ENCODE assay signal across 9 cellular contexts in genomic region chr5:59506285-59506877, GRCh38.
DNase-seq lines count a peak whose midpoint lies in the region; ATAC-seq and TF ChIP-seq lines count a peak whose summit lies in the region.
"Had no signal": no experiment of that assay in that cellular context is flagged by ENCODE, and none has a peak within 500 bp of the region (broad histone marks: within the 10 kb centered on the region; RNA-seq: fewer than 3 reads in every experiment).

No MANE protein-coding gene starts in this region.

- H4K91ac ChIP-seq in IMR-90 (ENCODE audit: insufficient read depth, low read depth, low read length): no peak overlapping the region

- peak; percentile 57 for TF ChIP-seq RAD21 in IMR-90 (IDR thresholded peaks at IDR 0.05; ENCODE audit: low read length)
- TF ChIP-seq RAD21 in SK-N-SH (IDR thresholded peaks at IDR 0.05; ENCODE audit: low read length): peak; percentile 76

- H4K5ac ChIP-seq in IMR-90 (ENCODE audit: low read depth, low read length): no peak overlapping the region

- H3K14ac ChIP-seq in IMR-90 (replicated peaks; ENCODE audit: low read depth, low read length): no peak overlapping the region

- no peak overlapping the region for H4K8ac ChIP-seq in IMR-90 (ENCODE audit: low read depth in 2 of 2, low read length in 2 of 2)

- TF ChIP-seq POLR2A in IMR-90 (IDR thresholded peaks at IDR 0.05; ENCODE audit: low read depth, low read length): no peak

- CTCF ChIA-PET in A673 (lab: Charles Lee) (interaction anchor here (0.7 to 2.3 kb wide), 3 partner anchors 154 to 294 kb away, joined by 3 to 12 read pairs (median 5); no protein-coding TSS in a partner anchor), IMR-90 (lab: Yijun Ruan, JAX) (interaction anchor here (0.7 to 1.7 kb wide), 5 partner anchors 153 to 290 kb away, joined by 3 to 7 read pairs (median 3); no protein-coding TSS in a partner anchor), SK-N-SH (lab: Yijun Ruan, JAX) (interaction anchor here (0.7 to 4.9 kb wide), 46 partner anchors 8 to 326 kb away, joined by 3 to 51 read pairs (median 4); no protein-coding TSS in a partner anchor)

- intact Hi-C loops in A673 (cut with micrococcal nuclease; ENCODE audit: unreplicated experiment) (loop anchor here (1.0 kb wide), 1 partner anchor 167 kb away; no protein-coding TSS in a partner anchor), IMR-90 (cut with micrococcal nuclease) (loop anchor here (1.0 kb wide), 3 partner anchors 167 to 294 kb away; no protein-coding TSS in a partner anchor)

- no TSS peak for BruUV-seq in A673 (replicated peaks; lab: Mats Ljungman, UMichigan)
- no TSS peak for BruUV-seq in IMR-90 (replicated peaks; lab: Mats Ljungman, UMichigan)

- H2AK5ac ChIP-seq in IMR-90 (ENCODE audit: low read depth, low read length): no peak overlapping the region

- H3K4me1 ChIP-seq in A673 (ENCODE audit: insufficient read depth, low read length, poor library complexity, severe bottlenecking): no peaks in the 10 kb centered on the region
- H3K4me1 ChIP-seq in IMR-90 (ENCODE audit: control insufficient read depth, insufficient read depth, low read length): no peaks in the 10 kb centered on the region
- H3K4me1 ChIP-seq in SK-N-SH (ENCODE audit: control insufficient read depth in 1 of 2, insufficient read depth in 2 of 2, low read depth in 1 of 2, low read length in 1 of 2): no peaks in the 10 kb centered on the region
- no peaks in the 10 kb centered on the region for H3K4me1 ChIP-seq in hepatocyte (ENCODE audit: insufficient read depth)

- no peak overlapping the region for H2BK120ac ChIP-seq in IMR-90 (ENCODE audit: low read depth, low read length)

- H3K4me2 ChIP-seq in IMR-90 (ENCODE audit: low read depth, low read length) (no peak overlapping the region), SK-N-SH (no peak overlapping the region), hepatocyte (no peak overlapping the region)

- H2BK15ac ChIP-seq in IMR-90 (ENCODE audit: low read depth, low read length): no peak overlapping the region

- H2BK20ac ChIP-seq in IMR-90 (ENCODE audit: low read depth, low read length): no peak overlapping the region

- H3K9me1 ChIP-seq in IMR-90 (ENCODE audit: insufficient read depth, low read length): no peaks in the 10 kb centered on the region

- no peak overlapping the region for H3K9ac ChIP-seq in IMR-90 (ENCODE audit: low read depth, low read length)
- H3K9ac ChIP-seq in SK-N-SH: no peak overlapping the region

- TF ChIP-seq CTCF in A673 (conservative IDR thresholded peaks at IDR 0.05; ENCODE audit: low read depth, low read length): peak; percentile 55
- peak; percentile 54 for TF ChIP-seq CTCF in IMR-90 (conservative IDR thresholded peaks at IDR 0.05; ENCODE audit: low read depth, low read length)
- peak; percentile 77 for TF ChIP-seq CTCF in SK-N-SH (IDR thresholded peaks at IDR 0.05)
- peak; percentile 60 for TF ChIP-seq CTCF in hepatocyte (IDR thresholded peaks at IDR 0.05; ENCODE audit: poor library complexity)
- TF ChIP-seq CTCF in GM20000 (IDR thresholded peaks at IDR 0.05; ENCODE audit: extremely low read depth, missing control alignments): no peak

- no peak overlapping the region for H3K4me3 ChIP-seq in A673 (ENCODE audit: low read depth, low read length, poor library complexity, severe bottlenecking)
- H3K4me3 ChIP-seq in IMR-90 (ENCODE audit: insufficient read depth, low read depth, low read length): no peak overlapping the region
- H3K4me3 ChIP-seq in SK-N-SH (ENCODE audit: low read depth in 2 of 2, low read length in 1 of 2): no peak overlapping the region
- no peak overlapping the region for H3K4me3 ChIP-seq in hepatocyte

- H3K27ac ChIP-seq in A673 (ENCODE audit: low read depth, low read length, poor library complexity, severe bottlenecking) (no peak overlapping the region), IMR-90 (ENCODE audit: insufficient read depth, low read length) (no peak overlapping the region), SK-N-SH (ENCODE audit: low read depth in 2 of 2, low read length in 1 of 2) (no peak overlapping the region), hepatocyte (no peak overlapping the region)

- H3K4ac ChIP-seq in IMR-90 (ENCODE audit: low read depth, low read length): no peak overlapping the region

- H3K79me1 ChIP-seq in IMR-90 (ENCODE audit: low read depth in 1 of 2, low read length in 2 of 2): no peaks in the 10 kb centered on the region

- no peak for TF ChIP-seq EP300 in SK-N-SH (IDR thresholded peaks at IDR 0.05; ENCODE audit: borderline replicate concordance in 1 of 2, low read depth in 1 of 2, low read length in 1 of 2)

- ATAC-seq in IMR-90 (ENCODE audit: low read depth) (no peak), esophagus mucosa (no peak)

- no peak overlapping the region for H3K18ac ChIP-seq in IMR-90 (ENCODE audit: low read depth, low read length)

- POLR2A ChIA-PET in A673 (lab: Charles Lee; ENCODE audit: low non-redundant PET) (no interaction called here), IMR-90 (lab: Charles Lee; ENCODE audit: unreplicated experiment) (no interaction called here), SK-N-SH (lab: Yijun Ruan, JAX) (no interaction called here)

- no peak overlapping the region for H3K56ac ChIP-seq in IMR-90 (ENCODE audit: extremely low read depth, insufficient read depth, low read length)

- no peak overlapping the region for H2AK9ac ChIP-seq in IMR-90 (replicated peaks; ENCODE audit: low read depth, low read length, poor library complexity)

- no peak overlapping the region for H2BK5ac ChIP-seq in IMR-90 (ENCODE audit: low read depth, low read length, poor library complexity, severe bottlenecking)

- no CpG with 5 or more reads among the region's 1 CpG for WGBS in IMR-90 (ENCODE audit: extremely low coverage in 2 of 2, insufficient read length in 1 of 2), 2 experiments
- WGBS in SK-N-SH (ENCODE audit: low lambda C conversion rate): 19% methylated on average over 1 of the region's 1 CpG
- WGBS in hepatocyte (ENCODE audit: low lambda C conversion rate, missing lambda C conversion rate): 33% methylated on average over 1 of the region's 1 CpG

- DNase-seq in A673 (ENCODE audit: low spot score): no peak
- DNase-seq in IMR-90: peak; percentile 28
- no peak for DNase-seq in SK-N-SH
- peak; percentile 50 for DNase-seq in hepatocyte (ENCODE audit: low spot score)
- DNase-seq in GM20000 (ENCODE audit: low spot score): no peak
- no peak for DNase-seq in stimulated activated CD4-positive, alpha-beta T cell treated with anti-CD3 and anti-CD28 coated beads, Interleukin-4, amount 100 ng/mL, for 24 hours
- DNase-seq in OCI-M2 (lab: John Stamatoyannopoulos, UW; ENCODE audit: unreplicated experiment): no peak
- DNase-seq: NCI-H226 had no signal

- no peak overlapping the region for H3K23ac ChIP-seq in IMR-90 (ENCODE audit: low read depth, low read length)

- no peaks in the 10 kb centered on the region for H4K20me1 ChIP-seq in IMR-90 (ENCODE audit: insufficient read depth, low read length)
- no peaks in the 10 kb centered on the region for H4K20me1 ChIP-seq in SK-N-SH (ENCODE audit: insufficient read depth)
- no peaks in the 10 kb centered on the region for H4K20me1 ChIP-seq in hepatocyte (ENCODE audit: insufficient read depth, poor library complexity, severe bottlenecking)

- H3K9me2 ChIP-seq in SK-N-SH (no peaks in the 10 kb centered on the region), hepatocyte (replicated peaks; ENCODE audit: insufficient read depth) (no peaks in the 10 kb centered on the region)

- H3K36me3 ChIP-seq in A673 (ENCODE audit: insufficient read depth, low read length, poor library complexity, severe bottlenecking) (no peaks in the 10 kb centered on the region), IMR-90 (ENCODE audit: control insufficient read depth, insufficient read depth, low read length) (no peaks in the 10 kb centered on the region), SK-N-SH (replicated peaks in 1 of 2; ENCODE audit: control insufficient read depth in 1 of 2, insufficient read depth in 2 of 2, low read length in 1 of 2) (peaks cover 0 to 5% of the 10 kb centered on the region in 2 experiments), hepatocyte (replicated peaks; ENCODE audit: insufficient read depth, low read depth) (no peaks in the 10 kb centered on the region)

- no peak overlapping the region for H2AFZ ChIP-seq in IMR-90 (replicated peaks; ENCODE audit: low read length, poor library complexity)
- no peak overlapping the region for H2AFZ ChIP-seq in SK-N-SH (ENCODE audit: low read depth)
- no peak overlapping the region for H2AFZ ChIP-seq in hepatocyte

- H3K79me2 ChIP-seq in SK-N-SH (ENCODE audit: insufficient read depth) (no peaks in the 10 kb centered on the region), hepatocyte (no peaks in the 10 kb centered on the region)

- in situ Hi-C loops in IMR-90 (cut with MboI; ENCODE audit: low sequenced_read_pairs): loop anchor here (25.0 kb wide), 2 partner anchors 156 to 281 kb away; no protein-coding TSS in a partner anchor

- H3K9me3 ChIP-seq in A673 (ENCODE audit: low read depth, low read length, poor library complexity, severe bottlenecking) (no peaks in the 10 kb centered on the region), IMR-90 (ENCODE audit: control insufficient read depth, insufficient read depth, low read length) (no peaks in the 10 kb centered on the region), SK-N-SH (no peaks in the 10 kb centered on the region), hepatocyte (ENCODE audit: low read depth) (no peaks in the 10 kb centered on the region)

- H3F3A ChIP-seq in SK-N-SH (replicated peaks; ENCODE audit: insufficient read depth): no peaks in the 10 kb centered on the region

- dilution Hi-C loops in IMR-90 (cut with HindIII; ENCODE audit: low sequenced_read_pairs, unreplicated experiment): no loop called here

- H3K27me3 ChIP-seq in A673 (replicated peaks; ENCODE audit: insufficient read depth, low read depth, low read length, poor library complexity): peaks cover 6% of the 10 kb centered on the region
- H3K27me3 ChIP-seq in IMR-90 (ENCODE audit: control insufficient read depth, insufficient read depth, low read length): no peaks in the 10 kb centered on the region
- no peaks in the 10 kb centered on the region for H3K27me3 ChIP-seq in SK-N-SH (ENCODE audit: insufficient read depth)
- no peaks in the 10 kb centered on the region for H3K27me3 ChIP-seq in hepatocyte

TF ChIP-seq in IMR-90, 13 proteins besides CTCF, POLR2A, EP300 and RAD21:
- TF ChIP-seq MAFK (IDR thresholded peaks at IDR 0.05; ENCODE audit: low read depth, low read length): no peak
- TF ChIP-seq SMC3 (IDR thresholded peaks at IDR 0.05; ENCODE audit: low read depth, low read length): peak; percentile 72
TF ChIP-seq in IMR-90: peak in this region for 1.

TF ChIP-seq in SK-N-SH, 30 proteins besides CTCF, POLR2A, EP300 and RAD21 (continues in another document):
- TF ChIP-seq SMC3 (IDR thresholded peaks at IDR 0.05; ENCODE audit: low read depth, low read length) (peak; percentile 62), SIN3A (IDR thresholded peaks at IDR 0.05; ENCODE audit: borderline replicate concordance, low read depth, low read length) (no peak), POLR2AphosphoS5 (IDR thresholded peaks at IDR 0.05; ENCODE audit: low read depth, low read length) (no peak), FOXM1 (IDR thresholded peaks at IDR 0.05; ENCODE audit: low read depth) (no peak), ELF1 (IDR thresholded peaks at IDR 0.05) (no peak)

Comparison
In these comparisons a context has a peak if more than half of its experiments do, and no peak if none do; other contexts are left out.
1. DNase-seq: peak in IMR-90 (single experiment) and hepatocyte (single experiment); none in A673 (single experiment), SK-N-SH (single experiment), GM20000 (single experiment), stimulated activated CD4-positive, alpha-beta T cell treated with anti-CD3 and anti-CD28 coated beads, Interleukin-4, amount 100 ng/mL, for 24 hours (single experiment) and OCI-M2 (single experiment).